8 cellular contexts compared by ENCODE assay signal in genomic region chr15:52046552-52046951, GRCh38. TPM values are rescaled to one million over a fixed set of nuclear protein-coding genes. Genes with fewer than 3 reads are reported as not detected.
DNase-seq lines count a peak whose midpoint lies in the region; ATAC-seq and TF ChIP-seq lines count a peak whose summit lies in the region.
"Not testable (repeated sequence)": the region's sequence is repeated elsewhere in the genome, so short reads cannot be mapped to it uniquely, and the experiment has no call there.

No MANE protein-coding gene starts in this region.

- not testable (repeated sequence) for H3K36me3 ChIP-seq in CD4-positive, CD25-positive, alpha-beta regulatory T cell (ENCODE audit: control insufficient read depth, insufficient read depth, low read length); thymus (ENCODE audit: control insufficient read depth, insufficient read depth)
- H3K36me3 ChIP-seq in Loucy (ENCODE audit: insufficient read depth, low read length), result peaks cover 33% of the 10 kb centered on the region; the same call in 1 of the 2 replicates

- H3K4me1 Mint-ChIP-seq in CD4-positive, CD25-positive, alpha-beta regulatory T cell, result peaks cover 35 to 55% (median 49%) of the 10 kb centered on the region in 4 donors
- H3K4me1 Mint-ChIP-seq in WTC11 (peaks cover 31% of the 10 kb centered on the region), chondrocyte (ENCODE audit: low read depth) (peaks cover 41% of the 10 kb centered on the region)
- H3K4me1 Mint-ChIP-seq in activated naive CD4-positive, alpha-beta T cell treated with anti-CD3 and anti-CD28 coated beads, Interleukin-2, amount 10 ng/mL, durations not matched to agents 7 days and 5 days, result peaks cover 38% of the 10 kb centered on the region
- peaks cover 25 to 26% of the 10 kb centered on the region in 2 donors for H3K4me1 Mint-ChIP-seq in natural killer cell treated with Interleukin-12 subunit alpha and Interleukin-12 subunit beta and Interleukin-15 and Interleukin-18, amount 100 ng/mL, for 72 hours (ENCODE audit: low read depth in 2 of 2)

- ATAC-seq in CD4-positive, CD25-positive, alpha-beta regulatory T cell (ENCODE audit: low read depth in 2 of 2); WTC11; natural killer cell treated with Interleukin-12 subunit alpha and Interleukin-12 subunit beta and Interleukin-15 and Interleukin-18, amount 100 ng/mL, for 72 hours: not testable (repeated sequence)
- peak; percentile 89 for ATAC-seq in left ventricle myocardium superior

- not testable (repeated sequence) for TF ChIP-seq CTCF in Loucy (conservative IDR thresholded peaks at IDR 0.05; ENCODE audit: low read length); WTC11 (IDR thresholded peaks at IDR 0.05); chondrocyte (IDR thresholded peaks at IDR 0.05)

- POLR2A ChIA-PET in WTC11 (lab: Charles Lee), result not testable (repeated sequence)

- H3K27me3 Mint-ChIP-seq in CD4-positive, CD25-positive, alpha-beta regulatory T cell; WTC11 (ENCODE audit: low read depth); activated naive CD4-positive, alpha-beta T cell treated with anti-CD3 and anti-CD28 coated beads, Interleukin-2, amount 10 ng/mL, durations not matched to agents 7 days and 5 days; chondrocyte (ENCODE audit: low read depth); natural killer cell treated with Interleukin-12 subunit alpha and Interleukin-12 subunit beta and Interleukin-15 and Interleukin-18, amount 100 ng/mL, for 72 hours: not testable (repeated sequence)

- H3K79me2 ChIP-seq in Loucy (ENCODE audit: insufficient read depth, low read length), result peaks cover 73% of the 10 kb centered on the region

- H3K9me3 Mint-ChIP-seq in CD4-positive, CD25-positive, alpha-beta regulatory T cell; WTC11; activated naive CD4-positive, alpha-beta T cell treated with anti-CD3 and anti-CD28 coated beads, Interleukin-2, amount 10 ng/mL, durations not matched to agents 7 days and 5 days; chondrocyte (ENCODE audit: low read depth); natural killer cell treated with Interleukin-12 subunit alpha and Interleukin-12 subunit beta and Interleukin-15 and Interleukin-18, amount 100 ng/mL, for 72 hours: not testable (repeated sequence)

- peak overlapping the region; percentile 80 for H3K27ac ChIP-seq in CD4-positive, CD25-positive, alpha-beta regulatory T cell (ENCODE audit: insufficient read depth, low read length, poor library complexity, severe bottlenecking)
- H3K27ac ChIP-seq in thymus (ENCODE audit: low read depth), result peak overlapping the region; percentile 18

- 98% methylated on average over 5 of the region's 5 CpGs for WGBS in thymus

- CTCF ChIA-PET in WTC11 (lab: Charles Lee), result interaction anchor here (0.6 to 1.6 kb wide), 5 partner anchors 17 to 75 kb away, joined by 3 to 5 read pairs (median 3); partner anchors contain the start of gene LEO1
- CTCF ChIA-PET in activated naive CD4-positive, alpha-beta T cell treated with anti-CD3 and anti-CD28 coated beads, Interleukin-2, amount 10 ng/mL, durations not matched to agents 7 days and 5 days (lab: Charles Lee), result interaction anchor here (0.6 to 1.4 kb wide), 11 partner anchors 11 to 1581 kb away, joined by 3 to 10 read pairs (median 4); no protein-coding TSS in a partner anchor

- not testable (repeated sequence) for H2AFZ ChIP-seq in Loucy (ENCODE audit: low read length)

- H3K9me3 ChIP-seq in CD4-positive, CD25-positive, alpha-beta regulatory T cell (ENCODE audit: control insufficient read depth in 2 of 2, low read length in 2 of 2); Loucy (ENCODE audit: insufficient read depth, low read depth, low read length); thymus (ENCODE audit: control insufficient read depth): not testable (repeated sequence)

- intact Hi-C loops in left ventricle myocardium superior (cut with micrococcal nuclease), result not testable (repeated sequence)

- not testable (repeated sequence) for H3K9me2 ChIP-seq in Loucy (replicated peaks; ENCODE audit: low read depth, low read length)

- peak overlapping the region; percentile 53 for H3K9ac ChIP-seq in Loucy (ENCODE audit: low read depth, low read length, poor library complexity, severe bottlenecking)

- peaks cover 29% of the 10 kb centered on the region for H3K36me3 Mint-ChIP-seq in CD4-positive, CD25-positive, alpha-beta regulatory T cell
- H3K36me3 Mint-ChIP-seq in WTC11 (peaks cover 31% of the 10 kb centered on the region), chondrocyte (ENCODE audit: low read depth) (peaks cover 16% of the 10 kb centered on the region)
- peaks cover 39% of the 10 kb centered on the region for H3K36me3 Mint-ChIP-seq in activated naive CD4-positive, alpha-beta T cell treated with anti-CD3 and anti-CD28 coated beads, Interleukin-2, amount 10 ng/mL, durations not matched to agents 7 days and 5 days
- H3K36me3 Mint-ChIP-seq in natural killer cell treated with Interleukin-12 subunit alpha and Interleukin-12 subunit beta and Interleukin-15 and Interleukin-18, amount 100 ng/mL, for 72 hours, result peaks cover 16% of the 10 kb centered on the region

- H3F3A ChIP-seq in Loucy (ENCODE audit: low read depth), result peaks cover 20% of the 10 kb centered on the region

- peak overlapping the region; percentile 83 for H3K4me3 ChIP-seq in CD4-positive, CD25-positive, alpha-beta regulatory T cell (ENCODE audit: low read depth, low read length)
- H3K4me3 ChIP-seq in Loucy (ENCODE audit: low read length, poor library complexity, severe bottlenecking), result peak overlapping the region; percentile 61
- not testable (repeated sequence) for H3K4me3 ChIP-seq in thymus (ENCODE audit: low read length)

- peak overlapping the region; percentile 82 to 97 (median 90) for H3K27ac Mint-ChIP-seq in CD4-positive, CD25-positive, alpha-beta regulatory T cell
- H3K27ac Mint-ChIP-seq in WTC11, result peak overlapping the region; percentile 58; the same call in 1 of the 2 replicates
- peak overlapping the region; percentile 97 for H3K27ac Mint-ChIP-seq in activated naive CD4-positive, alpha-beta T cell treated with anti-CD3 and anti-CD28 coated beads, Interleukin-2, amount 10 ng/mL, durations not matched to agents 7 days and 5 days
- peak overlapping the region; percentile 2 for H3K27ac Mint-ChIP-seq in chondrocyte (ENCODE audit: unreplicated experiment)
- peak overlapping the region; percentile 83 for H3K27ac Mint-ChIP-seq in natural killer cell treated with Interleukin-12 subunit alpha and Interleukin-12 subunit beta and Interleukin-15 and Interleukin-18, amount 100 ng/mL, for 72 hours

- DNase-seq in CD4-positive, CD25-positive, alpha-beta regulatory T cell; WTC11 (ENCODE audit: low spot score); activated naive CD4-positive, alpha-beta T cell treated with anti-CD3 and anti-CD28 coated beads, Interleukin-2, amount 10 ng/mL, durations not matched to agents 7 days and 5 days; chondrocyte (ENCODE audit: low spot score); left ventricle myocardium superior; natural killer cell treated with Interleukin-12 subunit alpha and Interleukin-12 subunit beta and Interleukin-15 and Interleukin-18, amount 100 ng/mL, for 72 hours (ENCODE audit: low spot score): not testable (repeated sequence)

- H4K20me1 ChIP-seq in Loucy (ENCODE audit: insufficient read depth, low read length, poor library complexity, severe bottlenecking), result peaks cover 13% of the 10 kb centered on the region

- not testable (repeated sequence) for H3K27me3 ChIP-seq in CD4-positive, CD25-positive, alpha-beta regulatory T cell (ENCODE audit: control insufficient read depth, insufficient read depth, low read length); Loucy (ENCODE audit: insufficient read depth, low read length, poor library complexity, severe bottlenecking); thymus (ENCODE audit: control insufficient read depth, insufficient read depth)

- H3K4me2 ChIP-seq in Loucy (ENCODE audit: low read depth, low read length, poor library complexity, severe bottlenecking), result peak overlapping the region; percentile 64

- peaks cover 21% of the 10 kb centered on the region for H3K4me1 ChIP-seq in CD4-positive, CD25-positive, alpha-beta regulatory T cell (ENCODE audit: control insufficient read depth, insufficient read depth, low read length, poor library complexity, severe bottlenecking)
- H3K4me1 ChIP-seq in Loucy (ENCODE audit: insufficient read depth, low read length, poor library complexity, severe bottlenecking), result peaks cover 47% of the 10 kb centered on the region
- not testable (repeated sequence) for H3K4me1 ChIP-seq in thymus (ENCODE audit: control insufficient read depth, insufficient read depth, low read length)

- peak overlapping the region in 3 of 4 donors; percentile 48 to 84 (median 73) for H3K4me3 Mint-ChIP-seq in CD4-positive, CD25-positive, alpha-beta regulatory T cell
- H3K4me3 Mint-ChIP-seq in WTC11; activated naive CD4-positive, alpha-beta T cell treated with anti-CD3 and anti-CD28 coated beads, Interleukin-2, amount 10 ng/mL, durations not matched to agents 7 days and 5 days; chondrocyte (ENCODE audit: unreplicated experiment): not testable (repeated sequence)
- H3K4me3 Mint-ChIP-seq in natural killer cell treated with Interleukin-12 subunit alpha and Interleukin-12 subunit beta and Interleukin-15 and Interleukin-18, amount 100 ng/mL, for 72 hours, result peak overlapping the region; percentile 62

RNA-seq across cellular contexts. Expression of gene MAPK6, which starts 27.5 kb away (rescaled TPM):
- total RNA-seq in CD4-positive, CD25-positive, alpha-beta regulatory T cell, result 49.4 TPM
- 10 to 100 TPM in 2 of 4 donors, 1 to 10 TPM in 2; 8.2 to 15.9 (median 10.4) TPM for polyA plus RNA-seq in CD4-positive, CD25-positive, alpha-beta regulatory T cell
- total RNA-seq in WTC11 (2021) (82.2 to 95.1 TPM (median 83.2 TPM) in 3 replicates), chondrocyte (45.2 to 60.1 TPM (median 59.0 TPM) in 3 replicates), left ventricle myocardium superior (17.9 TPM)
- 10 to 100 TPM; 65.8 to 89.1 TPM for total RNA-seq in natural killer cell treated with Interleukin-12 subunit alpha and Interleukin-12 subunit beta and Interleukin-15 and Interleukin-18, amount 100 ng/mL, for 72 hours
- 16.4 TPM for polyA plus RNA-seq in thymus

Comparison
In these comparisons a context has a peak if more than half of its experiments do, and no peak if none do; other contexts are left out.
1. H3K27ac Mint-ChIP-seq: peak in every context shown above with its lines; median percentile 97 in activated naive CD4-positive, alpha-beta T cell treated with anti-CD3 and anti-CD28 coated beads, Interleukin-2, amount 10 ng/mL, durations not matched to agents 7 days and 5 days; 90 in CD4-positive, CD25-positive, alpha-beta regulatory T cell; 83 in natural killer cell treated with Interleukin-12 subunit alpha and Interleukin-12 subunit beta and Interleukin-15 and Interleukin-18, amount 100 ng/mL, for 72 hours; 58 in WTC11; 2 in chondrocyte.